Comparison of ENCODE assay signal across 8 cellular contexts in the genomic region with DNA sequence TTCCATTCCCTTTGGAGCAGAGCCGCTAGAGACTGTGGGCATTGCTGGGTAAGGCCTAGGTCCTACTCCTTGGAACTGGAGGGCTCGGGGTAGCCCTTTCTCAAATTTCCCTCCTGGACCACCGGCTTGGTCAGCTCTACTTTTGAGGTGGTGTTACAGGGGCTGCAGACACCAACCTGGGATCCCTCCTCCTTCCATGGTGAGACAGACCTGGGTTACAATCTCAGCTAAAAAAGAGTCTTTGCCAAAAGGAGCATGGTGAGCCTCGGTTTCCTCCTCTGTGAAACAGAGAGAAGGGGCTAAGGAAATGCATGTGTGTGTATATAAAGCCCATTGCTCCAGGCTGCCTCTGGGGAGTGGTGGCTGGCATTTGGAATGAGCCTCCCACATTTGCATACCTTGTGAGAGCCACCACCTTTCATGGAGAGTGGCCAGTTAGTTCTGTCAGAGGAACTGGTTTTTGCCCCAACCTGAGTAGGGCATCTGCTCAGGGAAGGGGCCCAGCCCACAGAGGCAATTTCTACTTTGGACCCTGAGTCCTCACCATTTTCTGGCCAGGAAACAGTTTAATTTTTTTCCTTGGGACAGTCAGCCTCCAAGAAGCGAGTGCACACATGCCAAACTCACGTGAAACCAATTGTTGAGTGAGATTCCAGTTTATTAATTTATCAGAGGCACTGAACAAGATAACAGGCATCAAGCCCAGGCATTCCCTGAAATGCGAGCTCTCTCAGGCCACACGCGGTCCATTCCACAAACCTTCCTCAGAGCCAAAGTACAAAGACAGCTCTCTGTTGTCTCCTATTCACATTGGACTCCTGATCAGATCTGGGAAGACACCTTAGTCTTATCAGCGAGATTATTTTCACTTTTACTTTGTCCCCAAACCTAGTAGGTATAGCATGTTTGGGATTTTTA. TPM values are rescaled to one million over a fixed set of nuclear protein-coding genes. Genes with fewer than 3 reads are reported as not detected.
DNase-seq lines count a peak whose midpoint lies in the region; ATAC-seq lines count a peak whose summit lies in the region.

No MANE protein-coding gene starts in this region.

- CTCF ChIA-PET in CD8-positive, alpha-beta memory T cell (lab: Charles Lee) = interaction anchor here (0.8 kb wide), 1 partner anchor 10 kb away, joined by 3 read pairs; no protein-coding TSS in a partner anchor

- no peak for DNase-seq in CD8-positive, alpha-beta memory T cell
- DNase-seq in NT2/D1 (ENCODE audit: low read depth, low spot score) (no peak), NOMO-1 (lab: John Stamatoyannopoulos, UW; ENCODE audit: unreplicated experiment in 2 of 2) (no peak), SIG-M5 (lab: John Stamatoyannopoulos, UW) (no peak)
- DNase-seq in effector memory CD4-positive, alpha-beta T cell = no peak

- peak overlapping the region; percentile 42 to 92 (median 78) for H3K27ac Mint-ChIP-seq in CD8-positive, alpha-beta memory T cell

- peaks cover 17 to 37% (median 23%) of the 10 kb centered on the region in 3 donors for H3K4me1 Mint-ChIP-seq in CD8-positive, alpha-beta memory T cell

- peaks cover 0 to 2% (median 0%) of the 10 kb centered on the region in 3 donors for H3K36me3 Mint-ChIP-seq in CD8-positive, alpha-beta memory T cell

- H3K36me3 ChIP-seq in CD8-positive, alpha-beta memory T cell (ENCODE audit: insufficient read depth, low read length) = no peaks in the 10 kb centered on the region
- H3K36me3 ChIP-seq in NT2/D1 (ENCODE audit: insufficient read depth, insufficient read length, low read length) (no peaks in the 10 kb centered on the region), neuron (ENCODE audit: insufficient read depth, low read length) (no peaks in the 10 kb centered on the region)
- no peaks in the 10 kb centered on the region for H3K36me3 ChIP-seq in effector memory CD4-positive, alpha-beta T cell (ENCODE audit: control insufficient read depth, insufficient read depth, low read length)

- no peak overlapping the region for H2AFZ ChIP-seq in neuron (ENCODE audit: low read depth, low read length)

- H3K4me3 ChIP-seq in CD8-positive, alpha-beta memory T cell (ENCODE audit: low read length) = no peak overlapping the region
- peak overlapping the region; percentile 84 for H3K4me3 ChIP-seq in NT2/D1 (ENCODE audit: insufficient read length, low read depth)
- H3K4me3 ChIP-seq in effector memory CD4-positive, alpha-beta T cell (ENCODE audit: insufficient read depth, low read depth, low read length, poor library complexity, severe bottlenecking) = no peak overlapping the region
- peak overlapping the region; percentile 71 for H3K4me3 ChIP-seq in neuron (ENCODE audit: low read length)

- ATAC-seq in GM18867 (IDR thresholded peaks at IDR 0.05; ENCODE audit: unreplicated experiment) (no peak), HG03439 (IDR thresholded peaks at IDR 0.05; ENCODE audit: unreplicated experiment) (no peak)

- POLR2A ChIA-PET in CD8-positive, alpha-beta memory T cell (lab: Charles Lee) = no interaction called here

- H3K27me3 Mint-ChIP-seq in CD8-positive, alpha-beta memory T cell = peaks cover 0 to 3% of the 10 kb centered on the region in 2 donors

- H3K4me1 ChIP-seq in CD8-positive, alpha-beta memory T cell (ENCODE audit: insufficient read depth, low read length) = peaks cover 8% of the 10 kb centered on the region
- H3K4me1 ChIP-seq in NT2/D1 (ENCODE audit: insufficient read depth, insufficient read length) (peaks cover 33% of the 10 kb centered on the region), neuron (ENCODE audit: insufficient read depth, low read length) (peaks cover 27% of the 10 kb centered on the region)
- H3K4me1 ChIP-seq in effector memory CD4-positive, alpha-beta T cell (ENCODE audit: control insufficient read depth, insufficient read depth, low read length, poor library complexity, severe bottlenecking) = peaks cover 13% of the 10 kb centered on the region

- H3K9ac ChIP-seq in NT2/D1 (ENCODE audit: insufficient read length, low read depth) = peak overlapping the region; percentile 93

- H3K4me3 Mint-ChIP-seq in CD8-positive, alpha-beta memory T cell = peak overlapping the region; percentile 60 to 93 (median 87)

- H3K9me3 ChIP-seq in CD8-positive, alpha-beta memory T cell (ENCODE audit: low read length) = no peaks in the 10 kb centered on the region
- no peaks in the 10 kb centered on the region for H3K9me3 ChIP-seq in NT2/D1 (ENCODE audit: insufficient read depth, low read length)
- H3K9me3 ChIP-seq in effector memory CD4-positive, alpha-beta T cell (ENCODE audit: control insufficient read depth, low read length) = no peaks in the 10 kb centered on the region
- no peaks in the 10 kb centered on the region for H3K9me3 ChIP-seq in neuron (ENCODE audit: low read length)

- no peaks in the 10 kb centered on the region for H3K9me3 Mint-ChIP-seq in CD8-positive, alpha-beta memory T cell

- H3K27ac ChIP-seq in CD8-positive, alpha-beta memory T cell (ENCODE audit: low read depth, low read length) = no peak overlapping the region
- peak overlapping the region; percentile 9 for H3K27ac ChIP-seq in effector memory CD4-positive, alpha-beta T cell (ENCODE audit: insufficient read depth, low read length, poor library complexity, severe bottlenecking)

- H3K27me3 ChIP-seq in CD8-positive, alpha-beta memory T cell (ENCODE audit: insufficient read depth, low read length, poor library complexity, severe bottlenecking) = no peaks in the 10 kb centered on the region
- peaks cover 11% of the 10 kb centered on the region for H3K27me3 ChIP-seq in NT2/D1 (ENCODE audit: insufficient read depth, insufficient read length)
- H3K27me3 ChIP-seq in effector memory CD4-positive, alpha-beta T cell (replicated peaks; ENCODE audit: control insufficient read depth, insufficient read depth, low read length, poor library complexity, severe bottlenecking) = no peaks in the 10 kb centered on the region
- peaks cover 2% of the 10 kb centered on the region for H3K27me3 ChIP-seq in neuron (ENCODE audit: insufficient read depth, low read length)

RNA-seq across cellular contexts. Expression of a gene that starts 0.9 kb away (rescaled TPM):
- total RNA-seq in CD8-positive, alpha-beta memory T cell = 1 to 10 TPM; 6.8 to 7.3 TPM
- polyA plus RNA-seq in CD8-positive, alpha-beta memory T cell = 0.21 TPM

RNA-seq across cellular contexts. Expression of a gene that starts 40.8 kb away (rescaled TPM):
- total RNA-seq in CD8-positive, alpha-beta memory T cell = 1 to 10 TPM; 2.7 to 3.4 TPM
- 0.43 TPM for polyA plus RNA-seq in CD8-positive, alpha-beta memory T cell

RNA-seq across cellular contexts. Expression of a gene that starts 53.1 kb away (rescaled TPM):
- total RNA-seq in CD8-positive, alpha-beta memory T cell = 10 to 100 TPM; 39.7 to 41.7 TPM
- 1.9 TPM for polyA plus RNA-seq in CD8-positive, alpha-beta memory T cell

RNA-seq across cellular contexts. Expression of a gene that starts 57.4 kb away (rescaled TPM):
- 100 to 1,000 TPM; 184 to 205 TPM for total RNA-seq in CD8-positive, alpha-beta memory T cell
- 190 TPM for polyA plus RNA-seq in CD8-positive, alpha-beta memory T cell

Comparison
In these comparisons a context has a peak if more than half of its experiments do, and no peak if none do; other contexts are left out.
1. H3K4me3 ChIP-seq: peak in NT2/D1 (single experiment) and neuron (single experiment); none in CD8-positive, alpha-beta memory T cell (single experiment) and effector memory CD4-positive, alpha-beta T cell (single experiment).